8 cellular contexts compared by ENCODE assay signal in the genomic region with DNA sequence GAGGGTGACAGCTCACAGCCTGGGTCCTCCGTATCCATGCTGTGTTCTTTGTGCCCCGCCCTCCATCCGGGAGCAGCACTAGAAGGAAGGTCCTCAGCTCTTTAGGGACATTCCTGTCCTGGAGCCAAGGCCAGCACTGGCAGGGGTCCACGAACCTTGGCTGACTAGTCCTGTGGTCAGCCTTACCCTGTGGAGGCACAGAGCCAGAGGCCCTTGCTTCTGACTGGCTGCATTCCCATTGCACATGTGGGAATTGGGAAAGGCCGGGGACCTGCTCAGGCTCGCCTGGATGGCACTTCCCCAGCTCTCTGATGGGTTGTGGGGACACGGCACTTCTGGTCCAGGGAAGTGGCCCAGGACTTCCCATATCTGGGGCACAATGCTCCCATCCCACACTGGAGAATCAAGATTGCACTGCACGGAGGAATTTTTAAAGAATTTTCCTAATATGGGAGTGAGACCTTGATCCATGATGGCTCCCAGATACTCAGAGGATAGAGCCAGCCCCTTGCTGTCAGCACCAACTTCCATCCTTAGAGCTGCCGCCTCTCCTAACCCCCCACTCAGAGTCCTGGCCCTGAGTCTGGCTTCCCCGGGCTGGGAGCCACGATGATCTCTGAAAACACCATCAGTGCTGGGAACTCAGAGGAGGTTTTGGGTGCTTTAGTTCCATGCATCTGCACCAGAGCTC. TPM values are rescaled to one million over a fixed set of nuclear protein-coding genes. Genes with fewer than 3 reads are reported as not detected.
A peak's percentile ranks its signal among the peaks of the same experiment; 100 is the strongest.
DNase-seq lines count a peak whose midpoint lies in the region; ATAC-seq and TF ChIP-seq lines count a peak whose summit lies in the region.

No MANE protein-coding gene starts in this region.

- 8 to 13% (median 9%) methylated on average over 11 of the region's 11 CpGs for WGBS in psoas muscle, 3 donors

- POLR2A ChIA-PET in A673 (lab: Charles Lee; ENCODE audit: low non-redundant PET), result no interaction called here

- CTCF ChIA-PET in A673 (lab: Charles Lee), result no interaction called here

- H3K4me3 Mint-ChIP-seq in CD14-positive monocyte, result no peak overlapping the region
- H3K4me3 Mint-ChIP-seq in T-helper 17 cell, result no peak overlapping the region

- peaks cover 27% of the 10 kb centered on the region for H3K4me1 ChIP-seq in psoas muscle
- no peaks in the 10 kb centered on the region for H3K4me1 ChIP-seq in A673 (ENCODE audit: insufficient read depth, low read length, poor library complexity, severe bottlenecking)

- no peak overlapping the region for H3K4me3 ChIP-seq in psoas muscle
- H3K4me3 ChIP-seq in A673 (ENCODE audit: low read depth, low read length, poor library complexity, severe bottlenecking), result no peak overlapping the region

- peaks cover 61% of the 10 kb centered on the region for H3K4me1 Mint-ChIP-seq in CD14-positive monocyte
- peaks cover 11% of the 10 kb centered on the region for H3K4me1 Mint-ChIP-seq in T-helper 17 cell

- ATAC-seq in T-helper 17 cell, result no peak
- ATAC-seq in Right ventricle myocardium superior (ENCODE audit: poor library complexity), result peak; percentile 83
- peak; percentile 79 to 83 (median 80) for ATAC-seq in psoas muscle
- no peak for ATAC-seq in HG03439 (IDR thresholded peaks at IDR 0.05; ENCODE audit: unreplicated experiment)

- no peaks in the 10 kb centered on the region for H3K36me3 ChIP-seq in psoas muscle (ENCODE audit: insufficient read depth in 1 of 2, low read depth in 1 of 2)
- no peaks in the 10 kb centered on the region for H3K36me3 ChIP-seq in A673 (ENCODE audit: insufficient read depth, low read length, poor library complexity, severe bottlenecking)

- H3K36me3 Mint-ChIP-seq in CD14-positive monocyte (peaks cover 6 to 16% of the 10 kb centered on the region in 2 donors), T-helper 17 cell (ENCODE audit: low read depth) (peaks cover 6% of the 10 kb centered on the region)

- DNase-seq in CD14-positive monocyte (ENCODE audit: low spot score) (no peak), T-helper 17 cell (no peak), Right ventricle myocardium superior (peak; percentile 98), psoas muscle (peak; percentile 92 to 93), epidermal melanocyte (ENCODE audit: insufficient read length, low spot score) (no peak), cerebellar cortex (ENCODE audit: low spot score) (no peak), A673 (ENCODE audit: low spot score) (no peak)

- peaks cover 0 to 2% (median 0%) of the 10 kb centered on the region in 7 donors for H3K9me3 Mint-ChIP-seq in CD14-positive monocyte

- peaks cover 0 to 2% (median 1%) of the 10 kb centered on the region in 3 donors for H3K27me3 Mint-ChIP-seq in CD14-positive monocyte (ENCODE audit: low read depth in 3 of 3)
- peaks cover 10% of the 10 kb centered on the region for H3K27me3 Mint-ChIP-seq in T-helper 17 cell

- H3K9me3 ChIP-seq in T-helper 17 cell (ENCODE audit: control insufficient read depth, low read length, poor library complexity, severe bottlenecking), result no peaks in the 10 kb centered on the region
- no peaks in the 10 kb centered on the region for H3K9me3 ChIP-seq in psoas muscle
- H3K9me3 ChIP-seq in A673 (ENCODE audit: low read depth, low read length, poor library complexity, severe bottlenecking), result no peaks in the 10 kb centered on the region

- peaks cover 0 to 10% (median 0%) of the 10 kb centered on the region in 3 donors for H3K27me3 ChIP-seq in psoas muscle (ENCODE audit: insufficient read depth in 3 of 3, low read length in 2 of 3)
- H3K27me3 ChIP-seq in A673 (replicated peaks; ENCODE audit: insufficient read depth, low read depth, low read length, poor library complexity), result no peaks in the 10 kb centered on the region

- no TSS peak for BruUV-seq in A673 (replicated peaks; lab: Mats Ljungman, UMichigan)

- TF ChIP-seq CTCF in CD14-positive monocyte (IDR thresholded peaks at IDR 0.05) (no peak), psoas muscle (IDR thresholded peaks at IDR 0.05) (no peak), A673 (conservative IDR thresholded peaks at IDR 0.05; ENCODE audit: low read depth, low read length) (no peak)

- intact Hi-C loops in CD14-positive monocyte (cut with micrococcal nuclease), result loop anchor here in 1 of 2 donors (10.0 kb wide), 1 partner anchor 67 kb away; the partner anchor contains the start of gene PUM2
- intact Hi-C loops in Right ventricle myocardium superior (cut with DNase I), result no loop called here
- intact Hi-C loops in psoas muscle (cut with DNase I), result no loop called here
- intact Hi-C loops in A673 (cut with micrococcal nuclease; ENCODE audit: unreplicated experiment), result no loop called here

- H3K27ac Mint-ChIP-seq in CD14-positive monocyte (peak overlapping the region in 4 of 7 donors; percentile 26 to 42 (median 36)), T-helper 17 cell (peak overlapping the region; percentile 49)

- H3K27ac ChIP-seq in psoas muscle (peak overlapping the region; percentile 61), A673 (ENCODE audit: low read depth, low read length, poor library complexity, severe bottlenecking) (no peak overlapping the region)

RNA-seq across cellular contexts. Expression of gene RHOB, which starts 24.7 kb away (rescaled TPM):
- polyA plus RNA-seq in CD14-positive monocyte (10 to 100 TPM; 43.3 to 66.3 TPM), psoas muscle (100 to 1,000 TPM; 120 to 669 (median 345) TPM)
- total RNA-seq in T-helper 17 cell (10 to 100 TPM; 59.8 to 62.9 TPM), Right ventricle myocardium superior (199 TPM), psoas muscle (100 to 1,000 TPM; 111 to 370 (median 154) TPM), A673 (2021) (24.1 and 31.5 TPM in 2 replicates)

Comparison
In these comparisons a context has a peak if more than half of its experiments do, and no peak if none do; other contexts are left out.
1. DNase-seq: peak in Right ventricle myocardium superior (single experiment) and psoas muscle (2 of 2); none in CD14-positive monocyte (single experiment), T-helper 17 cell (0 of 3), epidermal melanocyte (single experiment), cerebellar cortex (single experiment) and A673 (single experiment).
2. ATAC-seq: peak in Right ventricle myocardium superior (single experiment) and psoas muscle (4 of 4); none in T-helper 17 cell (single experiment) and HG03439 (single experiment).